ENCODE assay signal across 1 cellular context in genomic region chr5:149466457-149466972, GRCh38.
TF ChIP-seq lines count a peak whose summit lies in the region.

No MANE protein-coding gene starts in this region.

TF ChIP-seq in K562, 482 proteins besides CTCF, POLR2A, EP300 and RAD21 (continued from another document and continues in another):
- TF ChIP-seq CREB1 (IDR thresholded peaks at IDR 0.05) (peak; percentile 60), CREB1 (CRISPR knock-in tag; IDR thresholded peaks at IDR 0.05) (peak; percentile 86), NELFE (IDR thresholded peaks at IDR 0.05; ENCODE audit: insufficient read depth, insufficient read length) (no peak), NFE2 (IDR thresholded peaks at IDR 0.05; ENCODE audit: low read depth) (peak; percentile 83), NCOA1 (IDR thresholded peaks at IDR 0.05; ENCODE audit: low read depth) (0 out of 2 replicates have a peak, but pooled peaks have one; percentile 45), NFIX (CRISPR knock-in tag; IDR thresholded peaks at IDR 0.05; ENCODE audit: low read depth) (no peak), TFAP4 (CRISPR knock-in tag; IDR thresholded peaks at IDR 0.05; ENCODE audit: borderline replicate concordance) (peak; percentile 76), FUS (optimal IDR thresholded peaks at IDR 0.05; ENCODE audit: low read depth, low read length) (no peak), GABPB1 (CRISPR knock-in tag; IDR thresholded peaks at IDR 0.05) (peak; percentile 64), JUND (IDR thresholded peaks at IDR 0.05; ENCODE audit: borderline replicate concordance, low read depth, low read length) (peak; percentile 91), JUND (tag; IDR thresholded peaks at IDR 0.05; ENCODE audit: borderline replicate concordance, low read depth, low read length) (peak; percentile 86; the same call in 2 of the 3 replicates), ZNF57 (CRISPR knock-in tag; IDR thresholded peaks at IDR 0.05) (no peak), MEIS2 (IDR thresholded peaks at IDR 0.05; ENCODE audit: partially characterized antibody) (peak; percentile 95), ZNF316 (IDR thresholded peaks at IDR 0.05) (peak; percentile 86), TARDBP (IDR thresholded peaks at IDR 0.05) (peak; percentile 57; the same call in 1 of the 2 replicates), PCBP2 (IDR thresholded peaks at IDR 0.05; ENCODE audit: low read depth, low read length, poor library complexity, severe bottlenecking) (no peak), RCOR1 (IDR thresholded peaks at IDR 0.05; ENCODE audit: borderline replicate concordance in 1 of 2, low read depth in 2 of 2, low read length in 2 of 2) (peak in 1 of 2 experiments; percentile 86), HDGF (IDR thresholded peaks at IDR 0.05) (0 out of 2 replicates have a peak, but pooled peaks have one; percentile 47), JUN (IDR thresholded peaks at IDR 0.05; ENCODE audit: borderline replicate concordance, low read depth, low read length) (peak; percentile 81), JUN (CRISPR knock-in tag; IDR thresholded peaks at IDR 0.05; ENCODE audit: borderline replicate concordance) (0 out of 2 replicates have a peak, but pooled peaks have one; percentile 42), ZNF212 (CRISPR knock-in tag; IDR thresholded peaks at IDR 0.05) (no peak), CHD1 (IDR thresholded peaks at IDR 0.05; ENCODE audit: low read length) (no peak), TCF7 (IDR thresholded peaks at IDR 0.05; ENCODE audit: borderline replicate concordance) (no peak), KLF16 (IDR thresholded peaks at IDR 0.05) (peak; percentile 38; the same call in 1 of the 2 replicates), MAFG (tag; conservative IDR thresholded peaks at IDR 0.05) (peak; percentile 86), ZBTB17 (CRISPR knock-in tag; IDR thresholded peaks at IDR 0.05) (0 out of 2 replicates have a peak, but pooled peaks have one; percentile 48), KDM1A (IDR thresholded peaks at IDR 0.05) (peak; percentile 92 to 93), ZMIZ1 (IDR thresholded peaks at IDR 0.05; ENCODE audit: low read depth in 2 of 2, low read length in 2 of 2) (peak in 1 of 2 experiments; percentile 18; a peak in 1 of 4 replicates), EGR1 (conservative IDR thresholded peaks at IDR 0.05) (peak; percentile 96), NR2C2 (CRISPR knock-in tag; IDR thresholded peaks at IDR 0.05) (no peak), NR2C2 (tag; IDR thresholded peaks at IDR 0.05) (peak; percentile 33; the same call in 1 of the 2 replicates), ZNF224 (CRISPR knock-in tag; IDR thresholded peaks at IDR 0.05) (no peak), DACH1 (IDR thresholded peaks at IDR 0.05; ENCODE audit: partially characterized antibody) (peak; percentile 47), MTF1 (CRISPR knock-in tag; IDR thresholded peaks at IDR 0.05; ENCODE audit: borderline replicate concordance) (no peak), CCNT2 (IDR thresholded peaks at IDR 0.05; ENCODE audit: borderline replicate concordance, extremely low read depth, insufficient read length, low read depth, low read length) (peak; percentile 42), ZNF436 (CRISPR knock-in tag; IDR thresholded peaks at IDR 0.05) (no peak), ATF3 (IDR thresholded peaks at IDR 0.05) (peak; percentile 95), ATF3 (CRISPR knock-in tag; conservative IDR thresholded peaks at IDR 0.05) (peak; percentile 78), PYGO2 (tag; IDR thresholded peaks at IDR 0.05) (0 out of 2 replicates have a peak, but pooled peaks have one; percentile 18), CREM (IDR thresholded peaks at IDR 0.05; ENCODE audit: low read depth) (peak; percentile 93), ATF7 (IDR thresholded peaks at IDR 0.05) (peak; percentile 92), BACH1 (tag; IDR thresholded peaks at IDR 0.05) (peak; percentile 67; the same call in 1 of the 2 replicates), ARID1B (IDR thresholded peaks at IDR 0.05) (peak; percentile 82), U2AF2 (optimal IDR thresholded peaks at IDR 0.05; ENCODE audit: low read depth, low read length) (no peak), RNF2 (IDR thresholded peaks at IDR 0.05) (no peak), PKNOX1 (IDR thresholded peaks at IDR 0.05) (peak; percentile 93), RBM22 (IDR thresholded peaks at IDR 0.05; ENCODE audit: low read depth, low read length, poor library complexity, severe bottlenecking) (no peak), CXXC5 (CRISPR knock-in tag; IDR thresholded peaks at IDR 0.05) (peak; percentile 54), ATF1 (CRISPR knock-in tag; IDR thresholded peaks at IDR 0.05) (no peak), ATF1 (tag; IDR thresholded peaks at IDR 0.05) (peak; percentile 87), MYC (IDR thresholded peaks at IDR 0.05; ENCODE audit: low read depth, low read length) (peak; percentile 42; the same call in 1 of the 2 replicates), MYC (CRISPR knock-in tag; IDR thresholded peaks at IDR 0.05; ENCODE audit: borderline replicate concordance, low read depth) (no peak), MTA1 (IDR thresholded peaks at IDR 0.05; ENCODE audit: borderline replicate concordance) (peak; percentile 78; the same call in 1 of the 2 replicates), HMBOX1 (IDR thresholded peaks at IDR 0.05) (peak; percentile 71; the same call in 1 of the 2 replicates), MCM5 (IDR thresholded peaks at IDR 0.05; ENCODE audit: low read depth) (no peak)
- TF ChIP-seq, protein P1, sequence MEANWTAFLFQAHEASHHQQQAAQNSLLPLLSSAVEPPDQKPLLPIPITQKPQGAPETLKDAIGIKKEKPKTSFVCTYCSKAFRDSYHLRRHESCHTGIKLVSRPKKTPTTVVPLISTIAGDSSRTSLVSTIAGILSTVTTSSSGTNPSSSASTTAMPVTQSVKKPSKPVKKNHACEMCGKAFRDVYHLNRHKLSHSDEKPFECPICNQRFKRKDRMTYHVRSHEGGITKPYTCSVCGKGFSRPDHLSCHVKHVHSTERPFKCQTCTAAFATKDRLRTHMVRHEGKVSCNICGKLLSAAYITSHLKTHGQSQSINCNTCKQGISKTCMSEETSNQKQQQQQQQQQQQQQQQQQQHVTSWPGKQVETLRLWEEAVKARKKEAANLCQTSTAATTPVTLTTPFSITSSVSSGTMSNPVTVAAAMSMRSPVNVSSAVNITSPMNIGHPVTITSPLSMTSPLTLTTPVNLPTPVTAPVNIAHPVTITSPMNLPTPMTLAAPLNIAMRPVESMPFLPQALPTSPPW (CRISPR knock-in tag; IDR thresholded peaks at IDR 0.05): peak; percentile 36; the same call in 1 of the 2 replicates
- TF ChIP-seq, protein P2, sequence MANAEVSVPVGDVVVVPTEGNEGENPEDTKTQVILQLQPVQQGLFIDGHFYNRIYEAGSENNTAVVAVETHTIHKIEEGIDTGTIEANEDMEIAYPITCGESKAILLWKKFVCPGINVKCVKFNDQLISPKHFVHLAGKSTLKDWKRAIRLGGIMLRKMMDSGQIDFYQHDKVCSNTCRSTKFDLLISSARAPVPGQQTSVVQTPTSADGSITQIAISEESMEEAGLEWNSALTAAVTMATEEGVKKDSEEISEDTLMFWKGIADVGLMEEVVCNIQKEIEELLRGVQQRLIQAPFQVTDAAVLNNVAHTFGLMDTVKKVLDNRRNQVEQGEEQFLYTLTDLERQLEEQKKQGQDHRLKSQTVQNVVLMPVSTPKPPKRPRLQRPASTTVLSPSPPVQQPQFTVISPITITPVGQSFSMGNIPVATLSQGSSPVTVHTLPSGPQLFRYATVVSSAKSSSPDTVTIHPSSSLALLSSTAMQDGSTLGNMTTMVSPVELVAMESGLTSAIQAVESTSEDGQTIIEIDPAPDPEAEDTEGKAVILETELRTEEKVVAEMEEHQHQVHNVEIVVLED (CRISPR knock-in tag; IDR thresholded peaks at IDR 0.05): no peak
- TF ChIP-seq, protein P3, sequence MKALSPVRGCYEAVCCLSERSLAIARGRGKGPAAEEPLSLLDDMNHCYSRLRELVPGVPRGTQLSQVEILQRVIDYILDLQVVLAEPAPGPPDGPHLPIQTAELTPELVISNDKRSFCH (CRISPR knock-in tag; IDR thresholded peaks at IDR 0.05): no peak
- TF ChIP-seq, protein P3 (tag; IDR thresholded peaks at IDR 0.05): no peak; the same call in 1 of the 2 replicates
- TF ChIP-seq, protein P4, sequence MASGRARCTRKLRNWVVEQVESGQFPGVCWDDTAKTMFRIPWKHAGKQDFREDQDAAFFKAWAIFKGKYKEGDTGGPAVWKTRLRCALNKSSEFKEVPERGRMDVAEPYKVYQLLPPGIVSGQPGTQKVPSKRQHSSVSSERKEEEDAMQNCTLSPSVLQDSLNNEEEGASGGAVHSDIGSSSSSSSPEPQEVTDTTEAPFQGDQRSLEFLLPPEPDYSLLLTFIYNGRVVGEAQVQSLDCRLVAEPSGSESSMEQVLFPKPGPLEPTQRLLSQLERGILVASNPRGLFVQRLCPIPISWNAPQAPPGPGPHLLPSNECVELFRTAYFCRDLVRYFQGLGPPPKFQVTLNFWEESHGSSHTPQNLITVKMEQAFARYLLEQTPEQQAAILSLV (tag; IDR thresholded peaks at IDR 0.05): no peak
- TF ChIP-seq, protein P5, sequence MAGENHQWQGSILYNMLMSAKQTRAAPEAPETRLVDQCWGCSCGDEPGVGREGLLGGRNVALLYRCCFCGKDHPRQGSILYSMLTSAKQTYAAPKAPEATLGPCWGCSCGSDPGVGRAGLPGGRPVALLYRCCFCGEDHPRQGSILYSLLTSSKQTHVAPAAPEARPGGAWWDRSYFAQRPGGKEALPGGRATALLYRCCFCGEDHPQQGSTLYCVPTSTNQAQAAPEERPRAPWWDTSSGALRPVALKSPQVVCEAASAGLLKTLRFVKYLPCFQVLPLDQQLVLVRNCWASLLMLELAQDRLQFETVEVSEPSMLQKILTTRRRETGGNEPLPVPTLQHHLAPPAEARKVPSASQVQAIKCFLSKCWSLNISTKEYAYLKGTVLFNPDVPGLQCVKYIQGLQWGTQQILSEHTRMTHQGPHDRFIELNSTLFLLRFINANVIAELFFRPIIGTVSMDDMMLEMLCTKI (IDR thresholded peaks at IDR 0.05; ENCODE audit: partially characterized antibody): no peak
- TF ChIP-seq, protein P6, sequence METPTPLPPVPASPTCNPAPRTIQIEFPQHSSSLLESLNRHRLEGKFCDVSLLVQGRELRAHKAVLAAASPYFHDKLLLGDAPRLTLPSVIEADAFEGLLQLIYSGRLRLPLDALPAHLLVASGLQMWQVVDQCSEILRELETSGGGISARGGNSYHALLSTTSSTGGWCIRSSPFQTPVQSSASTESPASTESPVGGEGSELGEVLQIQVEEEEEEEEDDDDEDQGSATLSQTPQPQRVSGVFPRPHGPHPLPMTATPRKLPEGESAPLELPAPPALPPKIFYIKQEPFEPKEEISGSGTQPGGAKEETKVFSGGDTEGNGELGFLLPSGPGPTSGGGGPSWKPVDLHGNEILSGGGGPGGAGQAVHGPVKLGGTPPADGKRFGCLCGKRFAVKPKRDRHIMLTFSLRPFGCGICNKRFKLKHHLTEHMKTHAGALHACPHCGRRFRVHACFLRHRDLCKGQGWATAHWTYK (CRISPR knock-in tag; IDR thresholded peaks at IDR 0.05): no peak
